In genomic region chr2:74529357-74530238, GRCh38 we compare ENCODE assay signal across 1 cellular context.
TF ChIP-seq lines count a peak whose summit lies in the region.

A gene with protein sequence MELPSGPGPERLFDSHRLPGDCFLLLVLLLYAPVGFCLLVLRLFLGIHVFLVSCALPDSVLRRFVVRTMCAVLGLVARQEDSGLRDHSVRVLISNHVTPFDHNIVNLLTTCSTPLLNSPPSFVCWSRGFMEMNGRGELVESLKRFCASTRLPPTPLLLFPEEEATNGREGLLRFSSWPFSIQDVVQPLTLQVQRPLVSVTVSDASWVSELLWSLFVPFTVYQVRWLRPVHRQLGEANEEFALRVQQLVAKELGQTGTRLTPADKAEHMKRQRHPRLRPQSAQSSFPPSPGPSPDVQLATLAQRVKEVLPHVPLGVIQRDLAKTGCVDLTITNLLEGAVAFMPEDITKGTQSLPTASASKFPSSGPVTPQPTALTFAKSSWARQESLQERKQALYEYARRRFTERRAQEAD (minus strand): TSS chr2:74529706. CDS start chr2:74529629, 77 bp downstream.
TSS of gene HTRA2 (plus strand) at chr2:74529933. CDS start at chr2:74530007, 74 bp downstream.

TF ChIP-seq in HepG2, 621 proteins besides CTCF, POLR2A, EP300 and RAD21 (continued from another document and continues in another):
- TF ChIP-seq JUND (CRISPR knock-in tag; IDR thresholded peaks at IDR 0.05) = peak; percentile 22; the same call in 1 of the 2 replicates
- peak; percentile 41 for TF ChIP-seq HNRNPK (IDR thresholded peaks at IDR 0.05; ENCODE audit: low read depth, low read length, poor library complexity, severe bottlenecking)
- TF ChIP-seq NCOR1 (IDR thresholded peaks at IDR 0.05; ENCODE audit: borderline replicate concordance, low read length) = peak; percentile 61; the same call in 1 of the 2 replicates
- TF ChIP-seq FOXK1 (CRISPR knock-in tag; IDR thresholded peaks at IDR 0.05; ENCODE audit: borderline replicate concordance, low read depth) = peak; percentile 76
- TF ChIP-seq ZFP90 (CRISPR knock-in tag; IDR thresholded peaks at IDR 0.05; ENCODE audit: borderline replicate concordance) = peak; percentile 95
- peak; percentile 93 for TF ChIP-seq ZNF136 (CRISPR knock-in tag; IDR thresholded peaks at IDR 0.05; ENCODE audit: low read depth)
- peak; percentile 64 for TF ChIP-seq MAX (IDR thresholded peaks at IDR 0.05)
- 0 out of 2 replicates have a peak, but pooled peaks have one; percentile 11 for TF ChIP-seq ZNF616 (CRISPR knock-in tag; IDR thresholded peaks at IDR 0.05; ENCODE audit: low read depth)
- TF ChIP-seq ZNF609 (CRISPR knock-in tag; IDR thresholded peaks at IDR 0.05; ENCODE audit: borderline replicate concordance) = peak; percentile 27; the same call in 1 of the 2 replicates
- peak; percentile 90 for TF ChIP-seq ASH2L (IDR thresholded peaks at IDR 0.05; ENCODE audit: insufficient read length, low read depth, low read length)
- peak; percentile 46; the same call in 1 of the 2 replicates for TF ChIP-seq BRD4 (CRISPR knock-in tag; IDR thresholded peaks at IDR 0.05)
- peak; percentile 67; the same call in 1 of the 2 replicates for TF ChIP-seq BRCA1 (CRISPR knock-in tag; IDR thresholded peaks at IDR 0.05)
- TF ChIP-seq ELF3 (CRISPR knock-in tag; IDR thresholded peaks at IDR 0.05) = peak; percentile 80
- TF ChIP-seq ZNF30 (CRISPR knock-in tag; IDR thresholded peaks at IDR 0.05) = no peak
- peak; percentile 94 for TF ChIP-seq PHF20 (CRISPR knock-in tag; IDR thresholded peaks at IDR 0.05)
- TF ChIP-seq CHD2 (IDR thresholded peaks at IDR 0.05; ENCODE audit: low read depth, low read length) = peak; percentile 65; the same call in 1 of the 2 replicates
- TF ChIP-seq SMC3 (IDR thresholded peaks at IDR 0.05; ENCODE audit: low read length) = no peak
- peak; percentile 48; the same call in 1 of the 2 replicates for TF ChIP-seq ZNF580 (CRISPR knock-in tag; IDR thresholded peaks at IDR 0.05; ENCODE audit: borderline replicate concordance, low read depth)
- TF ChIP-seq SMAD3 (CRISPR knock-in tag; IDR thresholded peaks at IDR 0.05) = peak; percentile 76; the same call in 1 of the 2 replicates
- TF ChIP-seq TFDP1 (CRISPR knock-in tag; IDR thresholded peaks at IDR 0.05; ENCODE audit: borderline replicate concordance) = peak; percentile 43; the same call in 1 of the 2 replicates
- TF ChIP-seq CBX1 (IDR thresholded peaks at IDR 0.05; ENCODE audit: low read depth) = peak; percentile 16
- no peak for TF ChIP-seq ADNP (CRISPR knock-in tag; IDR thresholded peaks at IDR 0.05)
- TF ChIP-seq ETV5 (CRISPR knock-in tag; IDR thresholded peaks at IDR 0.05; ENCODE audit: borderline replicate concordance) = peak; percentile 87
- TF ChIP-seq ZNF333 (CRISPR knock-in tag; IDR thresholded peaks at IDR 0.05; ENCODE audit: borderline replicate concordance) = peak; percentile 97
- TF ChIP-seq PCBP2 (optimal IDR thresholded peaks at IDR 0.05; ENCODE audit: low read depth, low read length, poor library complexity, severe bottlenecking) = no peak
- 0 out of 2 replicates have a peak, but pooled peaks have one; percentile 73 for TF ChIP-seq MYNN (CRISPR knock-in tag; IDR thresholded peaks at IDR 0.05; ENCODE audit: low read depth)
- peak; percentile 89 for TF ChIP-seq DR1 (CRISPR knock-in tag; IDR thresholded peaks at IDR 0.05)
- peak; percentile 98 for TF ChIP-seq TAF1 (CRISPR knock-in tag; IDR thresholded peaks at IDR 0.05)
- TF ChIP-seq IKZF4 (CRISPR knock-in tag; IDR thresholded peaks at IDR 0.05; ENCODE audit: borderline replicate concordance, low read depth, not compliant biosample characterization) = peak; percentile 64
- peak; percentile 67; the same call in 1 of the 2 replicates for TF ChIP-seq NR2F6 (IDR thresholded peaks at IDR 0.05)
- peak; percentile 79 for TF ChIP-seq NR2F6 (CRISPR knock-in tag; IDR thresholded peaks at IDR 0.05)
- peak; percentile 60 for TF ChIP-seq AGO1 (IDR thresholded peaks at IDR 0.05; ENCODE audit: low read depth, low read length, poor library complexity, severe bottlenecking)
- peak; percentile 58; the same call in 1 of the 2 replicates for TF ChIP-seq CCDC6 (CRISPR knock-in tag; IDR thresholded peaks at IDR 0.05)
- no peak for TF ChIP-seq CCAR2 (optimal IDR thresholded peaks at IDR 0.05; ENCODE audit: low read depth, low read length)
- TF ChIP-seq ZNF713 (CRISPR knock-in tag; IDR thresholded peaks at IDR 0.05) = no peak
- TF ChIP-seq GZF1 (CRISPR knock-in tag; IDR thresholded peaks at IDR 0.05) = 0 out of 2 replicates have a peak, but pooled peaks have one; percentile 59
- no peak for TF ChIP-seq CEBPB (IDR thresholded peaks at IDR 0.05; ENCODE audit: borderline replicate concordance, low read depth, low read length)
- peak; percentile 44; the same call in 1 of the 2 replicates for TF ChIP-seq ZNF557 (CRISPR knock-in tag; IDR thresholded peaks at IDR 0.05)
- peak; percentile 93 for TF ChIP-seq AGO2 (optimal IDR thresholded peaks at IDR 0.05; ENCODE audit: low read depth, low read length)
- TF ChIP-seq, protein P1, sequence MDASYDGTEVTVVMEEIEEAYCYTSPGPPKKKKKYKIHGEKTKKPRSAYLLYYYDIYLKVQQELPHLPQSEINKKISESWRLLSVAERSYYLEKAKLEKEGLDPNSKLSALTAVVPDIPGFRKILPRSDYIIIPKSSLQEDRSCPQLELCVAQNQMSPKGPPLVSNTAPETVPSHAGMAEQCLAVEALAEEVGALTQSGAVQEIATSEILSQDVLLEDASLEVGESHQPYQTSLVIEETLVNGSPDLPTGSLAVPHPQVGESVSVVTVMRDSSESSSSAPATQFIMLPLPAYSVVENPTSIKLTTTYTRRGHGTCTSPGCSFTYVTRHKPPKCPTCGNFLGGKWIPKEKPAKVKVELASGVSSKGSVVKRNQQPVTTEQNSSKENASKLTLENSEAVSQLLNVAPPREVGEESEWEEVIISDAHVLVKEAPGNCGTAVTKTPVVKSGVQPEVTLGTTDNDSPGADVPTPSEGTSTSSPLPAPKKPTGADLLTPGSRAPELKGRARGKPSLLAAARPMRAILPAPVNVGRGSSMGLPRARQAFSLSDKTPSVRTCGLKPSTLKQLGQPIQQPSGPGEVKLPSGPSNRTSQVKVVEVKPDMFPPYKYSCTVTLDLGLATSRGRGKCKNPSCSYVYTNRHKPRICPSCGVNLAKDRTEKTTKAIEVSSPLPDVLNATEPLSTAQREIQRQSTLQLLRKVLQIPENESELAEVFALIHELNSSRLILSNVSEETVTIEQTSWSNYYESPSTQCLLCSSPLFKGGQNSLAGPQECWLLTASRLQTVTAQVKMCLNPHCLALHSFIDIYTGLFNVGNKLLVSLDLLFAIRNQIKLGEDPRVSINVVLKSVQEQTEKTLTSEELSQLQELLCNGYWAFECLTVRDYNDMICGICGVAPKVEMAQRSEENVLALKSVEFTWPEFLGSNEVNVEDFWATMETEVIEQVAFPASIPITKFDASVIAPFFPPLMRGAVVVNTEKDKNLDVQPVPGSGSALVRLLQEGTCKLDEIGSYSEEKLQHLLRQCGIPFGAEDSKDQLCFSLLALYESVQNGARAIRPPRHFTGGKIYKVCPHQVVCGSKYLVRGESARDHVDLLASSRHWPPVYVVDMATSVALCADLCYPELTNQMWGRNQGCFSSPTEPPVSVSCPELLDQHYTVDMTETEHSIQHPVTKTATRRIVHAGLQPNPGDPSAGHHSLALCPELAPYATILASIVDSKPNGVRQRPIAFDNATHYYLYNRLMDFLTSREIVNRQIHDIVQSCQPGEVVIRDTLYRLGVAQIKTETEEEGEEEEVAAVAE (CRISPR knock-in tag; IDR thresholded peaks at IDR 0.05; ENCODE audit: borderline replicate concordance) = peak; percentile 59; the same call in 1 of the 2 replicates
- TF ChIP-seq PLRG1 (conservative IDR thresholded peaks at IDR 0.05) = no peak
- TF ChIP-seq TEAD2 (CRISPR knock-in tag; IDR thresholded peaks at IDR 0.05) = no peak
- TF ChIP-seq ZNF343 (CRISPR knock-in tag; IDR thresholded peaks at IDR 0.05) = peak; percentile 61
- peak; percentile 53; the same call in 1 of the 2 replicates for TF ChIP-seq MXD4 (CRISPR knock-in tag; IDR thresholded peaks at IDR 0.05)
- peak; percentile 93 for TF ChIP-seq CREB3 (CRISPR knock-in tag; IDR thresholded peaks at IDR 0.05)
- TF ChIP-seq ZNF879 (CRISPR knock-in tag; IDR thresholded peaks at IDR 0.05) = peak; percentile 70; the same call in 1 of the 2 replicates
- no peak for TF ChIP-seq DDIT3 (CRISPR knock-in tag; IDR thresholded peaks at IDR 0.05)
- TF ChIP-seq ZNF281 (CRISPR knock-in tag; IDR thresholded peaks at IDR 0.05; ENCODE audit: borderline replicate concordance) = no peak; the same call in 1 of the 2 replicates
- peak; percentile 67; the same call in 1 of the 2 replicates for TF ChIP-seq SP2 (CRISPR knock-in tag; IDR thresholded peaks at IDR 0.05)
- peak; percentile 95 for TF ChIP-seq ZMAT3 (CRISPR knock-in tag; conservative IDR thresholded peaks at IDR 0.05)
- peak; percentile 51; the same call in 1 of the 2 replicates for TF ChIP-seq TGIF2 (CRISPR knock-in tag; IDR thresholded peaks at IDR 0.05)
- TF ChIP-seq ZNF446 (CRISPR knock-in tag; IDR thresholded peaks at IDR 0.05) = no peak
